7 cellular contexts compared by ENCODE assay signal in the genomic region with DNA sequence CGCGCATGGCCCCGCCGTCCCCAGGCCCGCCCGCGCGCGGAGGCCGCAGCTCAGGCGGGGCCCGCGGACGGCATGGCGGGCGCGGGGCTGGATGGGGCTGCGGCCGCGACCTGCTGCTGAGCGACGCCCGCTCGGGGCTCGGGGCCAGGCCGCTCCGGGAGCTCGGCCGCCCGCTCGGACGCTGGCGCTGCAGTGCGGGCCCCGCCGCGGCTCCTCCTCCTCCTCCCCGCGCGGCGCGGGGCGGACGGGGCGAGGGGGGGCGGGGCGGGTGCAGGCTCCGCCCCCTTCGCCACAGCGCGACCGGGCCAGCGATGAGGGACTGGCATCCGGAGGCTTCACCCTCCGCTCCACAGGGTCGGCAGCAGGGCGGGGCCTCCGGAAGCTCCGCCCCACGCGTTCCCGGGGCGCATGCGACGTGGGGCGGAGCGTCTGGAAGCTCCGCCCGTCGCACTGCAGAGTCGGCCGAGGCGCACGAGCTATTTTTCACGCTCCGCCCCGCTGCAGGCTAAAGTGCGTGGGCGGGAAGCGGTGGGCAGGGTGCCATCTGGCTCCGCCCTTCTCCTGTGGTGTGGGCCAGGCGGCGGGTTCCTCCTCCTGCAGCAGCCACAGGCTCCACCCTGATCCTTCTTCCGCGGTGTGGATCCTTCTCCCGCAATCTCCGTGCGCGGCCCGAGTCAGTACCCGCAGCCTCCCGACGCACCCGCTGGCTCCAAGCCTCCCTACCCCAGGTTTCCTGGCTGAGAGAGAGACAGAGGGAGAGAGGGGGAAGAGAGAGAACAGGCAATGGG. TPM values are rescaled to one million over a fixed set of nuclear protein-coding genes. Genes with fewer than 3 reads are reported as not detected.
DNase-seq lines count a peak whose midpoint lies in the region; TF ChIP-seq lines count a peak whose summit lies in the region.
"Not testable (repeated sequence)": the region's sequence is repeated elsewhere in the genome, so short reads cannot be mapped to it uniquely, and the experiment has no call there.

TSS of gene PKD1 (minus strand) at position 196 of the 788 bp plus-strand sequence. CDS start 209 bp downstream, outside the sequence.

- peak within 1 kb of the TSS; percentile 42 for H3K27ac ChIP-seq in effector memory CD4-positive, alpha-beta T cell (ENCODE audit: insufficient read depth, low read length, poor library complexity, severe bottlenecking)
- H3K27ac ChIP-seq in spleen: peak within 1 kb of the TSS; percentile 63 to 87 (median 76)

- not testable (repeated sequence) for TF ChIP-seq CTCF in GM12875 (IDR thresholded peaks at IDR 0.05; ENCODE audit: borderline replicate concordance, insufficient read depth, low read depth, low read length)
- peak in 2 of 11 experiments; percentile 8 to 32 for TF ChIP-seq CTCF in spleen (IDR thresholded peaks at IDR 0.05 in 8 of 11, conservative IDR thresholded peaks at IDR 0.05 in 3 of 11)

- TF ChIP-seq POLR2A in spleen (IDR thresholded peaks at IDR 0.05): not testable (repeated sequence)

- DNase-seq in NCI-H1092 treated with DMSO at 0.1 percent for 48 hours (lab: John Stamatoyannopoulos, UW): peak; percentile 87
- DNase-seq in SHP77 treated with DMSO at 0.1 percent for 48 hours (lab: John Stamatoyannopoulos, UW): peak; percentile 70
- peak; percentile 100 for DNase-seq in activated T-cell treated with anti-CD3 and anti-CD28 coated beads for 48 hours (ENCODE audit: low read depth)
- DNase-seq in effector memory CD4-positive, alpha-beta T cell: peak; percentile 95 to 98 (median 97)
- peak; percentile 96 for DNase-seq in left kidney (ENCODE audit: low read depth, low spot score)
- peak; percentile 99 for DNase-seq in spleen

- 0 to 1% (median 0%) methylated on average over 7 to 86 of the region's 94 CpGs for WGBS in spleen, 5 donors

- H3K27me3 ChIP-seq in effector memory CD4-positive, alpha-beta T cell (replicated peaks; ENCODE audit: control insufficient read depth, insufficient read depth, low read length, poor library complexity, severe bottlenecking); spleen (replicated peaks in 1 of 7): not testable (repeated sequence)

- H3K4me1 ChIP-seq in effector memory CD4-positive, alpha-beta T cell (ENCODE audit: control insufficient read depth, insufficient read depth, low read length, poor library complexity, severe bottlenecking): not testable (repeated sequence)
- H3K4me1 ChIP-seq in spleen: peaks cover 9 to 34% (median 18%) of the 10 kb centered on the region in 6 donors

- H3K36me3 ChIP-seq in effector memory CD4-positive, alpha-beta T cell (ENCODE audit: control insufficient read depth, insufficient read depth, low read length); spleen: not testable (repeated sequence)

- intact Hi-C loops in spleen (cut with DNase I; ENCODE audit: low total_unique reads): not testable (repeated sequence)

- H3K4me3 ChIP-seq in GM12875 (ENCODE audit: low read depth, low read length): peak within 1 kb of the TSS; percentile 37
- H3K4me3 ChIP-seq in effector memory CD4-positive, alpha-beta T cell (ENCODE audit: insufficient read depth, low read depth, low read length, poor library complexity, severe bottlenecking): peak within 1 kb of the TSS; percentile 23
- H3K4me3 ChIP-seq in spleen: peak within 1 kb of the TSS; percentile 31 to 69 (median 44)

- not testable (repeated sequence) for H3K9me3 ChIP-seq in effector memory CD4-positive, alpha-beta T cell (ENCODE audit: control insufficient read depth, low read length); spleen

RNA-seq across cellular contexts. Expression of gene PKD1, which starts in this region (rescaled TPM):
- 100 to 1,000 TPM in 2 of 7 donors, 10 to 100 TPM in 5; 64.0 to 124 (median 95.3) TPM for total RNA-seq in spleen
- polyA plus RNA-seq in spleen: 10 to 100 TPM; 14.0 to 60.9 (median 18.5) TPM

Comparison
In these comparisons a context has a peak if more than half of its experiments do, and no peak if none do; other contexts are left out.
1. Peak in every context shown above with its lines: DNase-seq, H3K4me3 ChIP-seq and H3K27ac ChIP-seq.